Comparison of ENCODE assay signal across 1 cellular context in the genomic region with DNA sequence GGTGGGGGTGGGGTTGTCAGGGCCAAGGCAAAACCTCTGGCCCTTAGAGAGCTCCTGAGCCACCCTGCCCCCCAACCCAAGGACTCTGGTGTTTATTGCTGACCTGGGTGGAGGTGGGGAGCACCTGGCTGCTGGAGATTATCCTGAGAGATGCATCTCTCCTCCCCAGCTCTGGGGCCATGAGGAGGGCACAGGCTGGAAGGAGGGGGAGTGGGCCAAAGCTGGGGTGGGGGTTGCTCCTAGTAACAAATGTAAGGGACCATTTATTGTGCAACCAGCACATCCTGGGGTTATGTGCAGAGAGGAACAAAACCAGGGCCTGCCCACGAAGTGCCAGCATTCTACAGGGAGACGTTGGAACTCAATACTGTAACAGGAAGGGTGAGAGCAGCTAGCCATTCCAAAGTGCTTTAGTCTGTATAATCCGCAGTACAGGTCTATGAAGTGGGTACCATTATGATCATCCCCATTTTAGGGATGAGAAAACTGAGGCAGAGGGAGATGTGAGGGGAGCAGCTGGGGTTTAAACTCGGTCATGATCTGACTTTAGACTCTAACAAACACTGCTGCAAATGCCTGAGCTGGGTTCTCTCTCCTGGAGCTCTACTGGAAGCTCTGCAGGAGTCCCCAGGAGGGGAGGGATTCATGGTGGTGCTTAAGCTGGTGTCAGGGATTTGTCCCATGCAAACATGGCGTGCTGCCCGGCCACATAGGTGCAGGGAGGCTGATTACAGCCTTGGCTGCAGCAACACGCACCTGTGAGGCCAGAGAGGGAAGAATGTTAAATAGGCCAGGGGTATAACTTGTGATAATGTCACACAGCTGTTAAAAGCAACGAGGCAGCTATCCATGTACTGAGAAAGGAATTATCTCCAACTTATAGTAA.
TF ChIP-seq lines count a peak whose summit lies in the region.

No MANE protein-coding gene starts in this region.

TF ChIP-seq in IMR-90, 13 proteins besides CTCF, POLR2A, EP300 and RAD21:
- TF ChIP-seq MAFK (IDR thresholded peaks at IDR 0.05; ENCODE audit: low read depth, low read length) (no peak), MAZ (IDR thresholded peaks at IDR 0.05; ENCODE audit: borderline replicate concordance, low read depth, low read length) (no peak), CEBPB (IDR thresholded peaks at IDR 0.05; ENCODE audit: low read depth, low read length) (peak; percentile 17; the same call in 1 of the 2 replicates), RFX5 (IDR thresholded peaks at IDR 0.05; ENCODE audit: low read depth, low read length) (no peak), RCOR1 (IDR thresholded peaks at IDR 0.05; ENCODE audit: insufficient replicate concordance, low read length) (no peak), NFE2L2 (IDR thresholded peaks at IDR 0.05; ENCODE audit: low read depth, low read length) (no peak)
